ENCODE assay signal across 1 cellular context in genomic region chr7:96414931-96415292, GRCh38.
TF ChIP-seq lines count a peak whose summit lies in the region.

No MANE protein-coding gene starts in this region.

TF ChIP-seq in WTC11, 78 proteins besides CTCF, POLR2A, EP300 and RAD21 (continued from another document):
- TF ChIP-seq AFF4 (CRISPR knock-in tag; IDR thresholded peaks at IDR 0.05; ENCODE audit: borderline replicate concordance), result no peak
